12 cellular contexts compared by ENCODE assay signal in genomic region chr1:207025144-207025880, GRCh38. TPM values are rescaled to one million over a fixed set of nuclear protein-coding genes. Genes with fewer than 3 reads are reported as not detected.
DNase-seq lines count a peak whose midpoint lies in the region; ATAC-seq and TF ChIP-seq lines count a peak whose summit lies in the region.
"Had no signal": no experiment of that assay in that cellular context is flagged by ENCODE, and none has a peak within 500 bp of the region (broad histone marks: within the 10 kb centered on the region; RNA-seq: fewer than 3 reads in every experiment).

No MANE protein-coding gene starts in this region.

- H3K27ac ChIP-seq in C4-2B (peak overlapping the region; percentile 99), esophagus (ENCODE audit: low read depth in 2 of 2, low read length in 1 of 2) (peak overlapping the region; percentile 94 to 98), Karpas-422 (ENCODE audit: low read length) (no peak overlapping the region)

- peak overlapping the region; percentile 79 for H3K9ac ChIP-seq in mucosa of stomach (ENCODE audit: low read length)
- H3K9ac ChIP-seq in Karpas-422 (ENCODE audit: low read length) = no peak overlapping the region

- peaks cover 0 to 15% of the 10 kb centered on the region in 2 donors for H3K36me3 ChIP-seq in esophagus (ENCODE audit: control insufficient read depth in 2 of 2, insufficient read depth in 2 of 2, low read length in 1 of 2)
- peaks cover 16% of the 10 kb centered on the region for H3K36me3 ChIP-seq in mucosa of stomach (ENCODE audit: control insufficient read depth, insufficient read depth, low read length)
- no peaks in the 10 kb centered on the region for H3K36me3 ChIP-seq in Karpas-422 (ENCODE audit: insufficient read depth, low read length)

- no peak for TF ChIP-seq CTCF in C4-2B (conservative IDR thresholded peaks at IDR 0.05)

- H3K9me2 ChIP-seq in Karpas-422 (replicated peaks; ENCODE audit: insufficient read depth, low read length) = no peaks in the 10 kb centered on the region

- H4K20me1 ChIP-seq in Karpas-422 (ENCODE audit: insufficient read depth, low read depth, low read length) = no peaks in the 10 kb centered on the region

- H3K4me3 ChIP-seq in esophagus (ENCODE audit: low read depth in 1 of 2, low read length in 2 of 2) (no peak overlapping the region), mucosa of stomach (ENCODE audit: low read length) (no peak overlapping the region), Karpas-422 (ENCODE audit: low read length) (no peak overlapping the region)

- H3K27me3 ChIP-seq in esophagus (ENCODE audit: control insufficient read depth in 1 of 2, insufficient read depth in 2 of 2, low read length in 2 of 2) (no peaks in the 10 kb centered on the region), mucosa of stomach (ENCODE audit: control insufficient read depth, insufficient read depth, low read length) (no peaks in the 10 kb centered on the region), Karpas-422 (ENCODE audit: low read length) (no peaks in the 10 kb centered on the region)

- H2AFZ ChIP-seq in Karpas-422 (ENCODE audit: low read length) = no peak overlapping the region

- ATAC-seq in HG02885 (IDR thresholded peaks at IDR 0.05; ENCODE audit: poor library complexity, unreplicated experiment) = no peak
- no peak for ATAC-seq in HG02870 (IDR thresholded peaks at IDR 0.05; ENCODE audit: unreplicated experiment)

- H3K4me2 ChIP-seq in Karpas-422 (ENCODE audit: low read depth, low read length, poor library complexity, severe bottlenecking) = no peak overlapping the region

- H3K9me3 ChIP-seq in esophagus (ENCODE audit: control insufficient read depth in 2 of 2, insufficient read depth in 1 of 2, low read depth in 1 of 2, low read length in 1 of 2) = no peaks in the 10 kb centered on the region
- H3K9me3 ChIP-seq in mucosa of stomach (ENCODE audit: control insufficient read depth, low read length) = no peaks in the 10 kb centered on the region
- no peaks in the 10 kb centered on the region for H3K9me3 ChIP-seq in Karpas-422 (ENCODE audit: low read length)

- DNase-seq in OCI-M2 (lab: John Stamatoyannopoulos, UW; ENCODE audit: unreplicated experiment) (peak; percentile 51), Karpas-422 (no peak), HPDE6-E6E7 (ENCODE audit: extremely low spot score) (no peak)
- DNase-seq: activated gamma-delta T cell; CD4-positive, alpha-beta memory T cell; immature natural killer cell; SHP77 had no signal

- no peaks in the 10 kb centered on the region for H3K79me2 ChIP-seq in Karpas-422 (ENCODE audit: low read length)

- WGBS in esophagus, 2 donors = 40 to 42% methylated on average over 5 of the region's 5 CpGs

- H3K4me1 ChIP-seq in esophagus (ENCODE audit: control insufficient read depth in 2 of 2, insufficient read depth in 2 of 2, low read length in 1 of 2) (peaks cover 2 to 17% of the 10 kb centered on the region in 2 donors), mucosa of stomach (ENCODE audit: control insufficient read depth, insufficient read depth, low read length) (peaks cover 86% of the 10 kb centered on the region), Karpas-422 (ENCODE audit: low read length) (no peaks in the 10 kb centered on the region)

RNA-seq across cellular contexts. Expression of gene C1orf116, which starts 7.2 kb away (rescaled TPM):
- polyA plus RNA-seq in esophagus = 10 to 100 TPM; 72.9 to 85.8 TPM
- total RNA-seq in Karpas-422 (2014; rRNA removed; shearing (Covaris generic); ENCODE audit: low replicate concordance) = not detected in 2 replicates
- polyA plus RNA-seq: CD4-positive, alpha-beta memory T cell had no signal

RNA-seq across cellular contexts. Expression of gene YOD1, which starts 25.7 kb away (rescaled TPM):
- polyA plus RNA-seq in esophagus = 10 to 100 TPM; 13.9 to 39.4 TPM
- not detected in 2 replicates for total RNA-seq in Karpas-422 (2014; rRNA removed; shearing (Covaris generic); ENCODE audit: low replicate concordance)

RNA-seq across cellular contexts. Expression of gene PFKFB2, which starts 27.8 kb away (rescaled TPM):
- polyA plus RNA-seq in esophagus = 1 to 10 TPM; 4.7 to 8.3 TPM
- 0.07 TPM in 1 of 2 replicates, not detected in the other for total RNA-seq in Karpas-422 (2014; rRNA removed; shearing (Covaris generic); ENCODE audit: low replicate concordance)

RNA-seq across cellular contexts. Expression of gene FCAMR, which starts 55.1 kb away (rescaled TPM):
- polyA plus RNA-seq in esophagus = under 1 TPM; 0.02 to 0.06 TPM
- not detected in 2 replicates for total RNA-seq in Karpas-422 (2014; rRNA removed; shearing (Covaris generic); ENCODE audit: low replicate concordance)
- total RNA-seq: CD4-positive, alpha-beta memory T cell had no signal
- polyA plus RNA-seq: CD4-positive, alpha-beta memory T cell; immature natural killer cell had no signal
